7 cellular contexts compared by ENCODE assay signal in genomic region chrX:104113237-104113965, GRCh38.
A peak's percentile ranks its signal among the peaks of the same experiment; 100 is the strongest.
DNase-seq lines count a peak whose midpoint lies in the region; ATAC-seq and TF ChIP-seq lines count a peak whose summit lies in the region.

No MANE protein-coding gene starts in this region.

- peak; percentile 34 for ATAC-seq in HG02763 (IDR thresholded peaks at IDR 0.05; ENCODE audit: unreplicated experiment)

- peak overlapping the region; percentile 49 for H3K4me3 ChIP-seq in WERI-Rb-1 (ENCODE audit: low read depth, low read length)

- H3K27me3 ChIP-seq in WERI-Rb-1 (ENCODE audit: insufficient read depth, low read depth, severe bottlenecking) = peaks cover 6% of the 10 kb centered on the region

- no peak overlapping the region for H3K27ac ChIP-seq in WERI-Rb-1

- peak; percentile 67 for TF ChIP-seq CTCF in GM12872 (IDR thresholded peaks at IDR 0.05; ENCODE audit: insufficient read depth, low read depth, low read length)
- TF ChIP-seq CTCF in WERI-Rb-1 (IDR thresholded peaks at IDR 0.05; ENCODE audit: low read depth, low read length) = peak; percentile 66

- no peaks in the 10 kb centered on the region for H3K36me3 ChIP-seq in WERI-Rb-1

- no peaks in the 10 kb centered on the region for H3K9me3 ChIP-seq in WERI-Rb-1 (ENCODE audit: severe bottlenecking)

- DNase-seq in NCI-H146 treated with DMSO at 0.1 percent for 48 hours (lab: John Stamatoyannopoulos, UW; ENCODE audit: unreplicated experiment) (peak; percentile 27), WERI-Rb-1 (peak; percentile 69), kidney glomerular epithelial cell (lab: John Stamatoyannopoulos, UW) (peak; percentile 2)
- DNase-seq in central memory CD4-positive, alpha-beta T cell = peak; percentile 47
- DNase-seq in stimulated activated CD4-positive, alpha-beta T cell treated with anti-CD3 and anti-CD28 coated beads, Interleukin-1b, Interleukin-23, amount 100 ng/mL, for 48 hours = peak; percentile 50

Comparison
In these comparisons a context has a peak if more than half of its experiments do, and no peak if none do; other contexts are left out.
1. DNase-seq: peak in every context shown above with its lines; median percentile 69 in WERI-Rb-1; 50 in stimulated activated CD4-positive, alpha-beta T cell treated with anti-CD3 and anti-CD28 coated beads, Interleukin-1b, Interleukin-23, amount 100 ng/mL, for 48 hours; 47 in central memory CD4-positive, alpha-beta T cell; 27 in NCI-H146 treated with DMSO at 0.1 percent for 48 hours; 2 in kidney glomerular epithelial cell.